ENCODE assay signal across 8 cellular contexts in the genomic region with DNA sequence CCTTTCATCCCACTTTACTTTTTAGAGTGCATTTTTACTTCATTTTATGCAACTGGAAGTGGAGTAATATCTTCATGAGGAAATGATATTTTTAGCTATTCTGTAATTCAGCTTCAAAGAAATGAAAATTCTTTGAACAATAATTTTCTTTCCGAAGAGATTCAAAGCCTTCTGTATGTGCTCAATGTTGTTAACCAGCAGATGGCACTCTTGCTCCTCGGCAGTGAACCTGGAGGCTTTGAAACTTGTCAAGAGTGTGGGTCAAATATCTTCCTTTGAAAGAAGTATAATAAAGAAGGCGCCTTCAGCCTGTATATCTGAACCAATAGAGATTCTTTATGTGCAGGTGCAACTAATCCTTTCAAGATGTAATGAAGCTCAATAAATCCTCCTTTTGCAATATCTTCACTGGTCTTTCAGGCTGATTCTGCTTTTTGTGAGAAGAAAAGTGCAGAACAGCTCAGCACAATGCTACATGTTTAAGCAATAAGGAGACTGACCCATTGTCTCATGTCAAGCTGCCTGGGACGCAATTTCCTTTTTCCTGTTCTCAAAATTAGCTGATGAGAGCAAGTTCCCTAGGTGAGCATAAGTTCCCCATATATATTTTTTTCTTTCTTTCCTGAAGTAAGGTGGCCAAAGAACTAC.
DNase-seq lines count a peak whose midpoint lies in the region; ATAC-seq, FAIRE-seq and TF ChIP-seq lines count a peak whose summit lies in the region.

No MANE protein-coding gene starts in this region.

- DNase-seq in GM12891 (ENCODE audit: insufficient read length, low spot score) (peak; percentile 17), NCI-H1105 (lab: John Stamatoyannopoulos, UW) (peak; percentile 24), SKM-1 treated with dmso at 0.1 percent for 144 hours (lab: John Stamatoyannopoulos, UW; ENCODE audit: unreplicated experiment) (peak; percentile 82), brain microvascular endothelial cell (peak; percentile 62), inferior parietal cortex (ENCODE audit: extremely low spot score) (peak; percentile 91)
- DNase-seq in stimulated activated CD4-positive, alpha-beta T cell treated with anti-CD3 and anti-CD28 coated beads, Interleukin-1b, Interleukin-23, amount 100 ng/mL, for 24 hours (ENCODE audit: low read depth in 4 of 4, low spot score in 1 of 4): peak in 3 of 4 experiments; percentile 11 to 23 (median 21)

- FAIRE-seq in A204.1 (lab: Jason Lieb, UNC): peak; percentile 91
- FAIRE-seq in GM12891 (lab: Jason Lieb, UNC): no peak

- TF ChIP-seq CTCF in brain microvascular endothelial cell (IDR thresholded peaks at IDR 0.05; ENCODE audit: low read depth, low read length, missing control alignments): peak; percentile 91

- no peak overlapping the region for H3K4me3 ChIP-seq in brain microvascular endothelial cell (ENCODE audit: low read depth, low read length)

- TF ChIP-seq POLR2A in GM12891 (IDR thresholded peaks at IDR 0.05; ENCODE audit: low read depth, low read length): no peak

- no peaks in the 10 kb centered on the region for H3K36me3 ChIP-seq in brain microvascular endothelial cell (replicated peaks)

- in situ Hi-C loops in brain microvascular endothelial cell (cut with HindIII; ENCODE audit: low pct_ligation_motif_present, low sequenced_read_pairs): loop anchor here (25.0 kb wide), 1 partner anchor 1801 kb away; no protein-coding TSS in a partner anchor

- no peak overlapping the region for H3K27ac ChIP-seq in brain microvascular endothelial cell

- peak; percentile 87 for ATAC-seq in HG02759 (IDR thresholded peaks at IDR 0.05; ENCODE audit: unreplicated experiment)

- H3K27me3 ChIP-seq in brain microvascular endothelial cell (replicated peaks): no peaks in the 10 kb centered on the region

TF ChIP-seq in GM12891, 5 proteins besides CTCF, POLR2A, EP300 and RAD21:
- TF ChIP-seq PAX5 (IDR thresholded peaks at IDR 0.05; ENCODE audit: insufficient read depth, low read length, severe bottlenecking): no peak
- no peak for TF ChIP-seq TAF1 (IDR thresholded peaks at IDR 0.05; ENCODE audit: low read depth, low read length)
- no peak for TF ChIP-seq POLR2AphosphoS5 (IDR thresholded peaks at IDR 0.05; ENCODE audit: low read depth, low read length)
- no peak for TF ChIP-seq POU2F2 (IDR thresholded peaks at IDR 0.05; ENCODE audit: low read depth, low read length)
- no peak for TF ChIP-seq SPI1 (IDR thresholded peaks at IDR 0.05; ENCODE audit: low read depth, low read length)

Comparison
In these comparisons a context has a peak if more than half of its experiments do, and no peak if none do; other contexts are left out.
1. DNase-seq: peak in every context shown above with its lines; median percentile 91 in inferior parietal cortex; 82 in SKM-1 treated with dmso at 0.1 percent for 144 hours; 62 in brain microvascular endothelial cell; 24 in NCI-H1105; 21 in stimulated activated CD4-positive, alpha-beta T cell treated with anti-CD3 and anti-CD28 coated beads, Interleukin-1b, Interleukin-23, amount 100 ng/mL, for 24 hours; 17 in GM12891.